In genomic region chr5:65907138-65907537, GRCh38 we compare ENCODE assay signal across 23 cellular contexts. TPM values are rescaled to one million over a fixed set of nuclear protein-coding genes. Genes with fewer than 3 reads are reported as not detected.
DNase-seq lines count a peak whose midpoint lies in the region; FAIRE-seq and TF ChIP-seq lines count a peak whose summit lies in the region.
"Had no signal": no experiment of that assay in that cellular context is flagged by ENCODE, and none has a peak within 500 bp of the region (broad histone marks: within the 10 kb centered on the region; RNA-seq: fewer than 3 reads in every experiment).

No MANE protein-coding gene starts in this region.

- TF ChIP-seq CTCF in retinal pigment epithelial cell (conservative IDR thresholded peaks at IDR 0.05; ENCODE audit: low read depth, low read length) = no peak

- H3K27ac ChIP-seq in GM23248 = no peak overlapping the region
- H3K27ac ChIP-seq: colonic mucosa, HL-60, skin epidermis, transverse colon had no signal

- no peak overlapping the region for H2AFZ ChIP-seq in GM23248

- H3K4me2 ChIP-seq in GM23248 (ENCODE audit: unreplicated experiment) = no peak overlapping the region

- DNase-seq in GM23248 (peak; percentile 44), RCC 7860 (ENCODE audit: low spot score) (no peak), dedifferentiated amniotic fluid mesenchymal stem cell (ENCODE audit: extremely low spot score) (peak; percentile 34), retinal pigment epithelial cell (ENCODE audit: low read depth) (peak; percentile 63), NCI-H146 treated with DMSO at 0.1 percent for 48 hours (lab: John Stamatoyannopoulos, UW; ENCODE audit: unreplicated experiment) (no peak), 8988T (no peak), NCI-H774 (lab: John Stamatoyannopoulos, UW) (no peak)
- DNase-seq: activated CD4-positive, alpha-beta T cell treated with anti-CD3 and anti-CD28 coated beads, Interleukin-2, amount 10 ng/mL, durations not matched to agents 7 days and 5 days; activated CD8-positive, alpha-beta memory T cell treated with anti-CD3 and anti-CD28 coated beads, Interleukin-2, amount 50 U/mL, for 48 hours; activated gamma-delta T cell; C1 segment of cervical spinal cord; colonic mucosa; IMR-90; midbrain; MM.1S; NCI-H187; NCI-H510A; nephron progenitor cell; Right ventricle myocardium superior; SW 1271; transverse colon had no signal

- no peak overlapping the region for H3K9ac ChIP-seq in GM23248

- FAIRE-seq in RCC 7860 (lab: Jason Lieb, UNC) = peak; percentile 77

- no peaks in the 10 kb centered on the region for H3K4me1 ChIP-seq in GM23248 (ENCODE audit: insufficient read depth)
- H3K4me1 ChIP-seq: colonic mucosa, transverse colon had no signal

- in situ Hi-C loops in GM23248 (cut with MboI) = no loop called here

- H4K20me1 ChIP-seq in GM23248 (ENCODE audit: insufficient read depth) = no peaks in the 10 kb centered on the region

- H3K9me3 ChIP-seq in GM23248 (ENCODE audit: low read depth) = no peaks in the 10 kb centered on the region
- H3K9me3 ChIP-seq: colonic mucosa, transverse colon had no signal

- H3K4me3 ChIP-seq in GM23248 (no peak overlapping the region), retinal pigment epithelial cell (ENCODE audit: low read length) (no peak overlapping the region)
- H3K4me3 ChIP-seq: colonic mucosa, skin epidermis, transverse colon had no signal

- H3K9me2 ChIP-seq in GM23248 (ENCODE audit: insufficient read depth) = no peaks in the 10 kb centered on the region

- no peaks in the 10 kb centered on the region for H3K36me3 ChIP-seq in GM23248 (ENCODE audit: low read depth)
- H3K36me3 ChIP-seq: colonic mucosa, transverse colon had no signal

- H3K79me2 ChIP-seq in GM23248 (ENCODE audit: insufficient read depth) = no peaks in the 10 kb centered on the region

- H3F3A ChIP-seq in GM23248 (ENCODE audit: insufficient read depth) = no peaks in the 10 kb centered on the region

- no peaks in the 10 kb centered on the region for H3K27me3 ChIP-seq in GM23248 (replicated peaks; ENCODE audit: insufficient read depth)
- H3K27me3 ChIP-seq: colonic mucosa had no signal

- WGBS in GM23248 (ENCODE audit: low coverage in 1 of 2, low lambda C conversion rate in 2 of 2, missing lambda C conversion rate in 2 of 2), 2 experiments = 44 to 53% methylated on average over 2 of the region's 2 CpGs

RNA-seq across cellular contexts. Expression of gene ERBIN, which starts 19.2 kb away (rescaled TPM):
- 110 and 112 TPM in 2 replicates for total RNA-seq in GM23248 (2014; rRNA removed; shearing (Covaris generic))
- polyA plus RNA-seq in GM23248 (2016; fragmentation: Nextera tagmentation; extraction: Ambion mirVana) = 42.8 and 46.4 TPM in 2 replicates

Comparison
In these comparisons a context has a peak if more than half of its experiments do, and no peak if none do; other contexts are left out.
1. DNase-seq: peak in GM23248 (single experiment), dedifferentiated amniotic fluid mesenchymal stem cell (single experiment) and retinal pigment epithelial cell (single experiment); none in RCC 7860 (single experiment), NCI-H146 treated with DMSO at 0.1 percent for 48 hours (single experiment), 8988T (single experiment) and NCI-H774 (single experiment).